Comparison of ENCODE assay signal across 8 cellular contexts in genomic region chr2:21317131-21317530, GRCh38.
DNase-seq lines count a peak whose midpoint lies in the region; ATAC-seq and TF ChIP-seq lines count a peak whose summit lies in the region.

No MANE protein-coding gene starts in this region.

- H3K9ac ChIP-seq in OCI-LY3 (ENCODE audit: low read length) = no peak overlapping the region

- TF ChIP-seq CTCF in OCI-LY3 (IDR thresholded peaks at IDR 0.05; ENCODE audit: low read depth, low read length) (peak; percentile 74), coronary artery (IDR thresholded peaks at IDR 0.05) (peak; percentile 81), vagina (IDR thresholded peaks at IDR 0.05) (peak; percentile 41 to 63 (median 51))

- H2AFZ ChIP-seq in OCI-LY3 (ENCODE audit: low read depth, low read length) = peak overlapping the region; percentile 98

- H3K79me2 ChIP-seq in OCI-LY3 (ENCODE audit: low read length) = no peaks in the 10 kb centered on the region

- H3K4me1 ChIP-seq in OCI-LY3 (ENCODE audit: low read length) = no peaks in the 10 kb centered on the region; the same call in 1 of the 2 replicates
- no peaks in the 10 kb centered on the region for H3K4me1 ChIP-seq in vagina

- H4K20me1 ChIP-seq in OCI-LY3 (ENCODE audit: insufficient read depth, low read length) = no peaks in the 10 kb centered on the region

- H3K4me3 ChIP-seq in OCI-LY3 (ENCODE audit: low read length) (peak overlapping the region; percentile 36; the same call in 1 of the 2 replicates), coronary artery (no peak overlapping the region), vagina (no peak overlapping the region)

- intact Hi-C loops in vagina (cut with DNase I) = loop anchor here (10.0 kb wide), 2 partner anchors 142 to 272 kb away; partner anchors contain the start of gene APOB

- DNase-seq in D341Med (ENCODE audit: low spot score) = peak; percentile 37
- DNase-seq in coronary artery (ENCODE audit: low spot score) = no peak
- peak; percentile 90 for DNase-seq in medulla oblongata (ENCODE audit: extremely low spot score)
- no peak for DNase-seq in vagina (ENCODE audit: extremely low spot score in 2 of 2)

- H3K4me2 ChIP-seq in OCI-LY3 (ENCODE audit: low read length) = peak overlapping the region; percentile 51

- ATAC-seq in GM18519 (IDR thresholded peaks at IDR 0.05; ENCODE audit: low FRiP score, unreplicated experiment) (peak; percentile 88), HG02981 (IDR thresholded peaks at IDR 0.05; ENCODE audit: unreplicated experiment) (peak; percentile 76)
- no peak for ATAC-seq in activated CD4-positive, CD25-positive, alpha-beta regulatory T cell treated with anti-CD3 and anti-CD28 coated beads, Interleukin-2, amount 50 U/mL, for 24 hours

- H3K9me3 ChIP-seq in OCI-LY3 (ENCODE audit: insufficient read depth, low read length) (no peaks in the 10 kb centered on the region), vagina (no peaks in the 10 kb centered on the region)

- H3K27me3 ChIP-seq in OCI-LY3 (ENCODE audit: low read depth, low read length) (no peaks in the 10 kb centered on the region), vagina (no peaks in the 10 kb centered on the region)

- H3K36me3 ChIP-seq in OCI-LY3 (replicated peaks; ENCODE audit: low read depth, low read length) (no peaks in the 10 kb centered on the region), vagina (no peaks in the 10 kb centered on the region)

- H3K27ac ChIP-seq in OCI-LY3 (ENCODE audit: low read length) = no peak overlapping the region
- no peak overlapping the region for H3K27ac ChIP-seq in coronary artery
- no peak overlapping the region for H3K27ac ChIP-seq in vagina

- TF ChIP-seq POLR2A in vagina (IDR thresholded peaks at IDR 0.05) = no peak

Comparison
In these comparisons a context has a peak if more than half of its experiments do, and no peak if none do; other contexts are left out.
1. DNase-seq: peak in D341Med (single experiment) and medulla oblongata (single experiment); none in coronary artery (single experiment) and vagina (0 of 2).
2. ATAC-seq: peak in GM18519 (single experiment) and HG02981 (single experiment); none in activated CD4-positive, CD25-positive, alpha-beta regulatory T cell treated with anti-CD3 and anti-CD28 coated beads, Interleukin-2, amount 50 U/mL, for 24 hours (0 of 2).
3. Peak in every context shown above with its lines, with median percentiles within 50 percentile points of each other: CTCF ChIP-seq.